8 cellular contexts compared by ENCODE assay signal in the genomic region with DNA sequence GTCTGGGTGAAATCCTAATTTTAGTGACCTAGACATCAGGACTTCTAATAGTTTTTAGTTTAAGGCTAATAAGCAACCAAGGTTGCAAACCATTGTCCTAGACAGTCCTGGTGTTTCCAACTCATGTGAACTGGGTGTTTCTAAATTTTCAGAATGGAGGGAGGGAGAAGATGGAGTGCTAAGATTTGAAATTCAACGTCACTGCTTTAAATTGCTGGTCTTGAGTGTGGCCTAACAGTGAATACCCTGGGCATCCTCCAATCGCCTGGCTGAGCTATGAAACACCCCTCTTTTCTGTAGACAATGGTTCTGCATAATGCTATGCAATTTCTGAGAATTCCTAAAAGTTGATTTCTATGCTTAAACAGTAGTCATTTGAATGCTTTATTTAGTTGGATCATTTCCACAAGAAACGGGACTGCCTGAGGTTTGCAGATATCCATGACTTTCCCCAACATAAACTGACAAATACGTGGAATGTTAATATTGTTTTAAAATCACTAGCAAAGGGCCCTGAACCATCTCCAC. TPM values are rescaled to one million over a fixed set of nuclear protein-coding genes. Genes with fewer than 3 reads are reported as not detected.
DNase-seq lines count a peak whose midpoint lies in the region; ATAC-seq, FAIRE-seq and TF ChIP-seq lines count a peak whose summit lies in the region.

No MANE protein-coding gene starts in this region.

- FAIRE-seq in urothelium cell line (lab: Jason Lieb, UNC): no peak

- peaks cover 68% of the 10 kb centered on the region for H3K4me1 Mint-ChIP-seq in activated T-cell treated with anti-CD3 and anti-CD28 coated beads, Interleukin-2, amount 50 U/mL, for 72 hours (ENCODE audit: low read depth)
- H3K4me1 Mint-ChIP-seq in effector memory CD8-positive, alpha-beta T cell (ENCODE audit: low read depth in 2 of 2): peaks cover 32 to 37% of the 10 kb centered on the region in 2 donors
- H3K4me1 Mint-ChIP-seq in mesothelial cell of epicardium: peaks cover 58% of the 10 kb centered on the region

- DNase-seq in activated T-cell treated with anti-CD3 and anti-CD28 coated beads, Interleukin-2, amount 50 U/mL, for 72 hours: no peak
- no peak for DNase-seq in activated T-cell treated with anti-CD3 and anti-CD28 coated beads, Interleukin-2, amount 50 U/mL, for 1 hour
- DNase-seq in RWPE2 (ENCODE audit: low spot score): no peak
- DNase-seq in effector memory CD8-positive, alpha-beta T cell: no peak
- no peak for DNase-seq in mesothelial cell of epicardium (ENCODE audit: low spot score in 2 of 2, unreplicated experiment in 2 of 2)
- peak; percentile 2 for DNase-seq in urothelium cell line (ENCODE audit: low spot score)
- DNase-seq in D341Med (ENCODE audit: low spot score): no peak

- peaks cover 14% of the 10 kb centered on the region for H3K36me3 ChIP-seq in RWPE2 (ENCODE audit: low read depth)

- H3K27me3 ChIP-seq in RWPE2 (ENCODE audit: insufficient read depth, poor library complexity, severe bottlenecking): no peaks in the 10 kb centered on the region

- no peaks in the 10 kb centered on the region for H3K9me3 ChIP-seq in RWPE2 (ENCODE audit: severe bottlenecking)

- peak overlapping the region; percentile 99 for H3K27ac Mint-ChIP-seq in activated T-cell treated with anti-CD3 and anti-CD28 coated beads, Interleukin-2, amount 50 U/mL, for 72 hours
- H3K27ac Mint-ChIP-seq in effector memory CD8-positive, alpha-beta T cell: peak overlapping the region; percentile 94 to 98
- peak overlapping the region; percentile 97 for H3K27ac Mint-ChIP-seq in mesothelial cell of epicardium

- no peak for TF ChIP-seq CTCF in RWPE2 (IDR thresholded peaks at IDR 0.05; ENCODE audit: poor library complexity, severe bottlenecking)
- no peak for TF ChIP-seq CTCF in mesothelial cell of epicardium (IDR thresholded peaks at IDR 0.05; ENCODE audit: unreplicated experiment)

- H3K9me3 Mint-ChIP-seq in activated T-cell treated with anti-CD3 and anti-CD28 coated beads, Interleukin-2, amount 50 U/mL, for 72 hours: no peaks in the 10 kb centered on the region
- no peaks in the 10 kb centered on the region for H3K9me3 Mint-ChIP-seq in effector memory CD8-positive, alpha-beta T cell
- H3K9me3 Mint-ChIP-seq in mesothelial cell of epicardium: no peaks in the 10 kb centered on the region

- H3K4me3 ChIP-seq in RWPE2 (ENCODE audit: severe bottlenecking): peak overlapping the region; percentile 94

- peak overlapping the region; percentile 98 to 100 for H3K4me3 Mint-ChIP-seq in activated T-cell treated with anti-CD3 and anti-CD28 coated beads, Interleukin-2, amount 50 U/mL, for 72 hours
- peak overlapping the region; percentile 98 for H3K4me3 Mint-ChIP-seq in effector memory CD8-positive, alpha-beta T cell
- H3K4me3 Mint-ChIP-seq in mesothelial cell of epicardium: peak overlapping the region; percentile 94

- H3K36me3 Mint-ChIP-seq in activated T-cell treated with anti-CD3 and anti-CD28 coated beads, Interleukin-2, amount 50 U/mL, for 72 hours (ENCODE audit: insufficient read depth in 2 of 2): peaks cover 5% of the 10 kb centered on the region in 2 donors
- H3K36me3 Mint-ChIP-seq in effector memory CD8-positive, alpha-beta T cell (ENCODE audit: insufficient read depth): peaks cover 21% of the 10 kb centered on the region
- H3K36me3 Mint-ChIP-seq in mesothelial cell of epicardium: no peaks in the 10 kb centered on the region

- H3K4me1 ChIP-seq in RWPE2 (ENCODE audit: insufficient read depth, poor library complexity, severe bottlenecking): peaks cover 26% of the 10 kb centered on the region

- no peaks in the 10 kb centered on the region for H3K27me3 Mint-ChIP-seq in activated T-cell treated with anti-CD3 and anti-CD28 coated beads, Interleukin-2, amount 50 U/mL, for 72 hours (ENCODE audit: low read depth)
- no peaks in the 10 kb centered on the region for H3K27me3 Mint-ChIP-seq in effector memory CD8-positive, alpha-beta T cell
- no peaks in the 10 kb centered on the region for H3K27me3 Mint-ChIP-seq in mesothelial cell of epicardium (ENCODE audit: low read depth)

- ATAC-seq in activated T-cell treated with anti-CD3 and anti-CD28 coated beads, Interleukin-2, amount 50 U/mL, for 72 hours (replicated peaks in 1 of 2): no peak
- ATAC-seq in HG03175 (IDR thresholded peaks at IDR 0.05; ENCODE audit: unreplicated experiment): peak; percentile 35
- peak; percentile 75 for ATAC-seq in RWPE2 (ENCODE audit: low read depth)
- ATAC-seq in effector memory CD8-positive, alpha-beta T cell (replicated peaks): no peak

- peak overlapping the region; percentile 76 for H3K27ac ChIP-seq in RWPE2 (ENCODE audit: poor library complexity, severe bottlenecking)

RNA-seq across cellular contexts. Expression of gene FBXL5, which starts 1.2 kb away (rescaled TPM):
- 10 to 100 TPM; 39.5 to 40.5 TPM for total RNA-seq in activated T-cell treated with anti-CD3 and anti-CD28 coated beads, Interleukin-2, amount 50 U/mL, for 72 hours
- total RNA-seq in mesothelial cell of epicardium: 51.6 to 56.5 TPM (median 53.1 TPM) in 3 replicates

RNA-seq across cellular contexts. Expression of gene FAM200B, which starts 27.7 kb away (rescaled TPM):
- 10 to 100 TPM; 15.8 to 23.1 TPM for total RNA-seq in activated T-cell treated with anti-CD3 and anti-CD28 coated beads, Interleukin-2, amount 50 U/mL, for 72 hours
- total RNA-seq in mesothelial cell of epicardium: 32.0 to 37.7 TPM (median 36.1 TPM) in 3 replicates

RNA-seq across cellular contexts. Expression of gene BST1, which starts 48.9 kb away (rescaled TPM):
- total RNA-seq in activated T-cell treated with anti-CD3 and anti-CD28 coated beads, Interleukin-2, amount 50 U/mL, for 72 hours: under 1 TPM; 0.24 to 0.65 TPM
- 0.42 to 1.0 TPM (median 0.58 TPM) in 3 replicates for total RNA-seq in mesothelial cell of epicardium

Comparison
In these comparisons a context has a peak if more than half of its experiments do, and no peak if none do; other contexts are left out.
1. ATAC-seq: peak in HG03175 (single experiment) and RWPE2 (single experiment); none in activated T-cell treated with anti-CD3 and anti-CD28 coated beads, Interleukin-2, amount 50 U/mL, for 72 hours (0 of 2) and effector memory CD8-positive, alpha-beta T cell (single experiment).
2. Peak in every context shown above with its lines, with median percentiles within 50 percentile points of each other: H3K27ac Mint-ChIP-seq and H3K4me3 Mint-ChIP-seq.